In the genomic region with DNA sequence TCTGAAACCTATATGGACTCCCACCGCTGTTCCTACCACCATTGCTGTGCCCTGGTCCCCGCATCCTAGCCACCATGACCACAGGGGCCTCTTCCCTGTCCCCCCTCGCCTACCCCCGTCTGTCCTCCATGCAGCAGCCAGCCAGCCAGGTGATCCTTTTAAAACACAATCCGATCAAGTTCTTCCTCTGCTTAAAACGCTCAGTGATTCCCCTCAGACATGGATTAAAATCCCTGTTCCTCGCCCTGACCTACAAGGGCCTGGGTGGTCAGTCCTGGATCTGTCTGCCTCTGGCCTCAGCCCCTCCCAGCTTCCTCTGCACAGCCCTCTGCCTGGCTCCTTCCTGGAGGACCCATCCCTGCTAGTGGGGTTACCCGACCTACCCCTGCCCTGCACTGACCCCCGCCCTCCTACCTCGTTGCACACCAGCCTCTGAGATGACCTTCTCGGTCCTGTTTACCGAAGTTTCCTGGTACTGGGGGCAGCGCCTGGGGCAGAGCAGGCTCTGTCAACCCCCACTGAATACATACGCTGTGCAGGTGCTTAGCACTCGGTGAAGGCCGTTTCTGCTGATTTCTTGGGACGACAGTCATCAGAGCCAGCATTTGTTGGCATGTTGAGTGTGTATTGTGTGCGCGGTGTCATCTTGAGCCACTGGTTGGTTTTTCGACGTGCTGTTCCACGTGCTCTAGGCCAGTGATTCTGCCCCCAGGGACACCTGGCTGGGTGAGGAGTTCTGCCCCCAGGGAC, we compare ENCODE assay signal across 11 cellular contexts.
DNase-seq lines count a peak whose midpoint lies in the region; ATAC-seq lines count a peak whose summit lies in the region.
"Had no signal": no experiment of that assay in that cellular context is flagged by ENCODE, and none has a peak within 500 bp of the region (broad histone marks: within the 10 kb centered on the region; RNA-seq: fewer than 3 reads in every experiment).

No MANE protein-coding gene starts in this region.

- H4K20me1 ChIP-seq in BLaER1 treated with 17β-estradiol and CSF1 and Interleukin-3, amounts not matched to agents 10 nM and 100 nM = peaks cover 3 to 74% (median 40%) of the 10 kb centered on the region in 11 experiments; a peak in 17 of 22 replicates

- peaks cover 0 to 16% (median 8%) of the 10 kb centered on the region in 11 experiments; a peak in 11 of 22 replicates for H3K36me3 ChIP-seq in BLaER1 treated with 17β-estradiol and CSF1 and Interleukin-3, amounts not matched to agents 10 nM and 100 nM
- peaks cover 4% of the 10 kb centered on the region for H3K36me3 ChIP-seq in iPS-15b (ENCODE audit: control insufficient read depth, insufficient read depth, low read length)
- H3K36me3 ChIP-seq: BE2C had no signal

- no peak overlapping the region for H3K27ac ChIP-seq in BLaER1 treated with 17β-estradiol and CSF1 and Interleukin-3, amounts not matched to agents 10 nM and 100 nM

- DNase-seq in NCI-H82 (lab: John Stamatoyannopoulos, UW) = peak; percentile 69
- DNase-seq in iPS-NIHi11 (ENCODE audit: low spot score) = no peak
- DNase-seq: BE2C; cortex of kidney; NCI-H1092; NCI-H748 treated with DMSO at 0.1 percent for 48 hours; stimulated activated CD4-positive, alpha-beta T cell treated with anti-CD3 and anti-CD28 coated beads, Interleukin-4, amount 100 ng/mL, for 4 hours had no signal

- no peak overlapping the region for H3K4me3 ChIP-seq in BLaER1 treated with 17β-estradiol and CSF1 and Interleukin-3, amounts not matched to agents 10 nM and 100 nM
- H3K4me3 ChIP-seq in iPS-15b (ENCODE audit: low read depth, low read length) = no peak overlapping the region

- peak overlapping the region in 8 of 11 experiments; percentile 8 to 78 (median 30); a peak in 9 of 22 replicates for H3K4me2 ChIP-seq in BLaER1 treated with 17β-estradiol and CSF1 and Interleukin-3, amounts not matched to agents 10 nM and 100 nM

- no peaks in the 10 kb centered on the region for H3K9me3 ChIP-seq in BLaER1 treated with 17β-estradiol and CSF1 and Interleukin-3, amounts not matched to agents 10 nM and 100 nM (replicated peaks in 1 of 11)
- H3K9me3 ChIP-seq in iPS-15b (ENCODE audit: control insufficient read depth, insufficient read depth, low read length) = no peaks in the 10 kb centered on the region
- H3K9me3 ChIP-seq: BE2C had no signal

- H3K4me1 ChIP-seq in BLaER1 treated with 17β-estradiol and CSF1 and Interleukin-3, amounts not matched to agents 10 nM and 100 nM = peaks cover 29 to 70% (median 61%) of the 10 kb centered on the region in 10 experiments
- H3K4me1 ChIP-seq in iPS-15b (ENCODE audit: control insufficient read depth, insufficient read depth, low read length) = peaks cover 13% of the 10 kb centered on the region
- H3K4me1 ChIP-seq: BE2C had no signal

- peak overlapping the region in 1 of 11 experiments; percentile 17; a peak in 2 of 22 replicates for H3K9ac ChIP-seq in BLaER1 treated with 17β-estradiol and CSF1 and Interleukin-3, amounts not matched to agents 10 nM and 100 nM
- H3K9ac ChIP-seq in iPS-15b (ENCODE audit: low read depth, low read length) = peak overlapping the region; percentile 26

- no peak for ATAC-seq in HG03571 (IDR thresholded peaks at IDR 0.05; ENCODE audit: unreplicated experiment)
- ATAC-seq in HG02588 (IDR thresholded peaks at IDR 0.05; ENCODE audit: unreplicated experiment) = no peak

- peaks cover 0 to 8% (median 0%) of the 10 kb centered on the region in 11 experiments; a peak in 3 of 22 replicates for H3K27me3 ChIP-seq in BLaER1 treated with 17β-estradiol and CSF1 and Interleukin-3, amounts not matched to agents 10 nM and 100 nM
- H3K27me3 ChIP-seq in iPS-15b (ENCODE audit: control insufficient read depth, insufficient read depth, low read length) = peaks cover 2% of the 10 kb centered on the region
